Comparison of ENCODE assay signal across 15 cellular contexts in genomic region chr20:16081421-16081820, GRCh38.
A peak's percentile ranks its signal among the peaks of the same experiment; 100 is the strongest.
DNase-seq lines count a peak whose midpoint lies in the region; ATAC-seq and TF ChIP-seq lines count a peak whose summit lies in the region.
"Had no signal": no experiment of that assay in that cellular context is flagged by ENCODE, and none has a peak within 500 bp of the region (broad histone marks: within the 10 kb centered on the region; RNA-seq: fewer than 3 reads in every experiment).

No MANE protein-coding gene starts in this region.

- H3K14ac ChIP-seq in neuronal stem cell (ENCODE audit: low read length), result no peak overlapping the region

- no peak overlapping the region for H3K4me3 ChIP-seq in right atrium auricular region
- H3K4me3 ChIP-seq in OCI-LY7 (ENCODE audit: low read depth, low read length, poor library complexity, severe bottlenecking), result no peak overlapping the region
- no peak overlapping the region for H3K4me3 ChIP-seq in neuronal stem cell (ENCODE audit: low read length in 2 of 2)
- no peak overlapping the region for H3K4me3 ChIP-seq in tibial artery
- H3K4me3 ChIP-seq: GM12878, GM23338 had no signal

- CTCF ChIA-PET in OCI-LY7 (lab: Charles Lee; ENCODE audit: unreplicated experiment), result no interaction called here

- H4K8ac ChIP-seq in neuronal stem cell (ENCODE audit: low read depth, low read length), result no peak overlapping the region

- intact Hi-C loops in Right ventricle myocardium inferior (cut with DNase I) (no loop called here), OCI-LY7 (cut with micrococcal nuclease; ENCODE audit: unreplicated experiment) (no loop called here), tibial artery (cut with DNase I; ENCODE audit: low total_unique reads) (no loop called here)

- ATAC-seq in Right ventricle myocardium inferior, result peak; percentile 28
- ATAC-seq: GM12878, GM23338 had no signal

- no peak overlapping the region for H3K18ac ChIP-seq in neuronal stem cell (ENCODE audit: low read length)

- no peak overlapping the region for H4K91ac ChIP-seq in neuronal stem cell (ENCODE audit: low read depth, low read length, poor library complexity)

- H3K79me2 ChIP-seq in OCI-LY7 (ENCODE audit: insufficient read depth, low read depth, low read length), result no peaks in the 10 kb centered on the region

- H3K27me3 ChIP-seq in right atrium auricular region (no peaks in the 10 kb centered on the region), neuronal stem cell (ENCODE audit: control insufficient read depth in 3 of 3, insufficient read depth in 3 of 3, low read depth in 1 of 3, low read length in 3 of 3) (no peaks in the 10 kb centered on the region), tibial artery (no peaks in the 10 kb centered on the region)

- TF ChIP-seq CTCF in right atrium auricular region (IDR thresholded peaks at IDR 0.05) (no peak), OCI-LY7 (conservative IDR thresholded peaks at IDR 0.05; ENCODE audit: low read length) (no peak), tibial artery (IDR thresholded peaks at IDR 0.05) (no peak)

- H3K27ac ChIP-seq in right atrium auricular region, result no peak overlapping the region
- H3K27ac ChIP-seq in OCI-LY7 (ENCODE audit: low read depth, low read length, poor library complexity, severe bottlenecking), result no peak overlapping the region
- no peak overlapping the region for H3K27ac ChIP-seq in neuronal stem cell (replicated peaks; ENCODE audit: low read length)
- H3K27ac ChIP-seq in substantia nigra (ENCODE audit: low read depth, low read length, poor library complexity, severe bottlenecking), result no peak overlapping the region
- H3K27ac ChIP-seq in tibial artery, result no peak overlapping the region
- H3K27ac ChIP-seq: 22Rv1 had no signal

- no peaks in the 10 kb centered on the region for H3K36me3 ChIP-seq in right atrium auricular region
- H3K36me3 ChIP-seq in OCI-LY7 (ENCODE audit: insufficient read depth, low read length), result no peaks in the 10 kb centered on the region
- H3K36me3 ChIP-seq in neuronal stem cell (replicated peaks in 1 of 2; ENCODE audit: control insufficient read depth in 2 of 2, insufficient read depth in 2 of 2, low read length in 2 of 2), result no peaks in the 10 kb centered on the region
- H3K36me3 ChIP-seq in tibial artery, result no peaks in the 10 kb centered on the region

- H3K4me1 ChIP-seq in right atrium auricular region (no peaks in the 10 kb centered on the region), OCI-LY7 (ENCODE audit: insufficient read depth, low read length, poor library complexity, severe bottlenecking) (peaks cover 43% of the 10 kb centered on the region), neuronal stem cell (ENCODE audit: control insufficient read depth in 2 of 2, insufficient read depth in 1 of 2, low read depth in 1 of 2, low read length in 2 of 2) (peaks cover 0 to 2% of the 10 kb centered on the region in 2 donors), tibial artery (peaks cover 0 to 13% (median 0%) of the 10 kb centered on the region in 4 donors)

- BruUV-seq in OCI-LY7 (replicated peaks; lab: Mats Ljungman, UMichigan), result no TSS peak

- H3K79me1 ChIP-seq in neuronal stem cell (ENCODE audit: low read depth, low read length), result no peaks in the 10 kb centered on the region

- POLR2A ChIA-PET in OCI-LY7 (lab: Charles Lee), result interaction anchor here (0.7 to 2.5 kb wide), 2 partner anchors 12 to 16 kb away, joined by 3 to 11 read pairs; no protein-coding TSS in a partner anchor

- no peaks in the 10 kb centered on the region for H3K9me2 ChIP-seq in OCI-LY7 (ENCODE audit: insufficient read depth, low read length)

- H2AK5ac ChIP-seq in neuronal stem cell (ENCODE audit: low read depth, low read length), result no peak overlapping the region

- no CpG with 5 or more reads among the region's 1 CpG for WGBS in neuronal stem cell (ENCODE audit: extremely low coverage in 2 of 2, insufficient read length in 2 of 2, insufficient replicate concordance in 1 of 2), 2 donors

- H3K9ac ChIP-seq in neuronal stem cell (ENCODE audit: low read depth, low read length, poor library complexity), result no peak overlapping the region

- H2BK12ac ChIP-seq in neuronal stem cell (ENCODE audit: low read length), result no peak overlapping the region

- H2AFZ ChIP-seq in OCI-LY7 (ENCODE audit: low read length) (peak overlapping the region; percentile 34; the same call in 1 of the 2 replicates), neuronal stem cell (ENCODE audit: low read length) (peak overlapping the region; percentile 8)
- H2AFZ ChIP-seq: GM23338 had no signal

- H2BK15ac ChIP-seq in neuronal stem cell (ENCODE audit: low read length), result no peak overlapping the region

- H2BK120ac ChIP-seq in neuronal stem cell (ENCODE audit: low read depth, low read length), result no peak overlapping the region

- DNase-seq in Right ventricle myocardium inferior (ENCODE audit: missing footprints), result no peak
- DNase-seq in right atrium auricular region (ENCODE audit: low spot score), result no peak
- no peak for DNase-seq in OCI-LY7 (ENCODE audit: low spot score)
- DNase-seq in neuronal stem cell (ENCODE audit: low spot score), result no peak
- DNase-seq in activated gamma-delta T cell treated with Interleukin-2 at 50 U/mL for 16 hours, result no peak
- no peak for DNase-seq in substantia nigra (lab: John Stamatoyannopoulos, UW)
- no peak for DNase-seq in tibial artery
- DNase-seq: C1 segment of cervical spinal cord; Calu3; CD4-positive, alpha-beta T cell; DMS 273 treated with DMSO at 0.1 percent for 48 hours; H7 had no signal

- H3K9me3 ChIP-seq in right atrium auricular region (no peaks in the 10 kb centered on the region), OCI-LY7 (ENCODE audit: low read length) (peaks cover 11% of the 10 kb centered on the region; the same call in 1 of the 2 replicates), neuronal stem cell (replicated peaks in 1 of 2; ENCODE audit: control insufficient read depth in 2 of 2, insufficient read depth in 1 of 2, low read depth in 1 of 2, low read length in 2 of 2) (no peaks in the 10 kb centered on the region), tibial artery (no peaks in the 10 kb centered on the region)

- no peak overlapping the region for H3K23ac ChIP-seq in neuronal stem cell (ENCODE audit: low read depth, low read length, poor library complexity)

- H2BK5ac ChIP-seq in neuronal stem cell (ENCODE audit: low read length), result no peak overlapping the region

- 0 out of 2 replicates have a peak overlapping the region, but pooled peaks have one; percentile 25 for H3K4me2 ChIP-seq in OCI-LY7 (ENCODE audit: low read length)
- H3K4me2 ChIP-seq in neuronal stem cell (ENCODE audit: insufficient read depth, low read length, poor library complexity, severe bottlenecking), result no peak overlapping the region
- H3K4me2 ChIP-seq: GM23338 had no signal

- no peaks in the 10 kb centered on the region for H4K20me1 ChIP-seq in OCI-LY7 (ENCODE audit: insufficient read depth, low read length)

- no peak overlapping the region for H3K4ac ChIP-seq in neuronal stem cell (ENCODE audit: low read length)
